Comparison of ENCODE assay signal across 1 cellular context in genomic region chr7:42911482-42912447, GRCh38.
TF ChIP-seq lines count a peak whose summit lies in the region.

Gene C7orf25 (minus strand): TSS chr7:42912070. CDS start chr7:42910900, 1,170 bp downstream.

TF ChIP-seq in K562, 482 proteins besides CTCF, POLR2A, EP300 and RAD21 (continued from another document and continues in another):
- peak; percentile 79 to 92 for TF ChIP-seq MNT (conservative IDR thresholded peaks at IDR 0.05)
- TF ChIP-seq L3MBTL2 (IDR thresholded peaks at IDR 0.05), result peak; percentile 90
- TF ChIP-seq POLR2AphosphoS5 (IDR thresholded peaks at IDR 0.05; ENCODE audit: control insufficient read depth, insufficient read depth, low read depth, low read length), result peak; percentile 59; the same call in 1 of the 2 replicates
- TF ChIP-seq ELF2 (CRISPR knock-in tag; IDR thresholded peaks at IDR 0.05), result peak; percentile 84
- no peak for TF ChIP-seq ZNF165 (CRISPR knock-in tag; IDR thresholded peaks at IDR 0.05; ENCODE audit: borderline replicate concordance)
- no peak for TF ChIP-seq FOXA3 (CRISPR knock-in tag; conservative IDR thresholded peaks at IDR 0.05 in 1 of 2, IDR thresholded peaks at IDR 0.05 in 1 of 2)
- TF ChIP-seq AFF4 (CRISPR knock-in tag; IDR thresholded peaks at IDR 0.05), result no peak
- no peak for TF ChIP-seq ZNF263 (CRISPR knock-in tag; IDR thresholded peaks at IDR 0.05; ENCODE audit: borderline replicate concordance)
- TF ChIP-seq FOXJ2 (tag; IDR thresholded peaks at IDR 0.05), result no peak
- no peak for TF ChIP-seq SMC3 (conservative IDR thresholded peaks at IDR 0.05; ENCODE audit: insufficient read depth, low read depth, low read length)
- TF ChIP-seq RBBP5 (IDR thresholded peaks at IDR 0.05; ENCODE audit: borderline replicate concordance, insufficient read depth, low read length, poor library complexity, severe bottlenecking), result peak; percentile 77
- TF ChIP-seq NCOA2 (IDR thresholded peaks at IDR 0.05; ENCODE audit: partially characterized antibody in 2 of 2), result no peak
- no peak for TF ChIP-seq SMARCC2 (IDR thresholded peaks at IDR 0.05; ENCODE audit: low read depth)
- TF ChIP-seq PREB (CRISPR knock-in tag; IDR thresholded peaks at IDR 0.05), result no peak
- TF ChIP-seq NR2F6 (CRISPR knock-in tag; IDR thresholded peaks at IDR 0.05), result no peak
- no peak for TF ChIP-seq RNF219 (CRISPR knock-in tag; IDR thresholded peaks at IDR 0.05)
- no peak for TF ChIP-seq KLF16 (IDR thresholded peaks at IDR 0.05)
- TF ChIP-seq PTRF (tag; IDR thresholded peaks at IDR 0.05), result no peak
- no peak for TF ChIP-seq CTCFL (IDR thresholded peaks at IDR 0.05; ENCODE audit: borderline replicate concordance, insufficient read depth, low read depth, low read length, poor library complexity, severe bottlenecking)
- no peak for TF ChIP-seq ZNF699 (CRISPR knock-in tag; IDR thresholded peaks at IDR 0.05; ENCODE audit: insufficient replicate concordance)
- no peak for TF ChIP-seq TCF15 (CRISPR knock-in tag; IDR thresholded peaks at IDR 0.05)
- TF ChIP-seq ZNF280A (IDR thresholded peaks at IDR 0.05; ENCODE audit: low read depth, partially characterized antibody), result no peak
- peak; percentile 65; the same call in 1 of the 2 replicates for TF ChIP-seq ZNF175 (CRISPR knock-in tag; IDR thresholded peaks at IDR 0.05; ENCODE audit: low read depth)
- no peak for TF ChIP-seq YBX1 (IDR thresholded peaks at IDR 0.05)
- no peak for TF ChIP-seq PKNOX1 (IDR thresholded peaks at IDR 0.05)
- TF ChIP-seq GMEB1 (CRISPR knock-in tag; IDR thresholded peaks at IDR 0.05), result peak; percentile 89
- no peak; the same call in 1 of the 2 replicates for TF ChIP-seq CREB3L1 (IDR thresholded peaks at IDR 0.05; ENCODE audit: borderline replicate concordance, low read depth)
- TF ChIP-seq XRCC3 (IDR thresholded peaks at IDR 0.05), result no peak
- TF ChIP-seq RBM25 (IDR thresholded peaks at IDR 0.05; ENCODE audit: low read depth, low read length, severe bottlenecking), result peak; percentile 89
- no peak for TF ChIP-seq ZNF551 (CRISPR knock-in tag; IDR thresholded peaks at IDR 0.05)
- peak; percentile 96 for TF ChIP-seq HCFC1 (IDR thresholded peaks at IDR 0.05; ENCODE audit: low read depth, low read length)
- peak; percentile 26 for TF ChIP-seq HNRNPK (IDR thresholded peaks at IDR 0.05; ENCODE audit: low read depth, low read length, poor library complexity, severe bottlenecking)
- TF ChIP-seq ARHGAP35 (IDR thresholded peaks at IDR 0.05; ENCODE audit: partially characterized antibody), result no peak
- TF ChIP-seq HMGN3 (IDR thresholded peaks at IDR 0.05; ENCODE audit: borderline replicate concordance, extremely low read depth, insufficient read length, low read depth, low read length), result peak; percentile 75
- no peak; the same call in 1 of the 2 replicates for TF ChIP-seq CBFA2T3 (IDR thresholded peaks at IDR 0.05)
- TF ChIP-seq ZNF140 (CRISPR knock-in tag; IDR thresholded peaks at IDR 0.05), result no peak
- TF ChIP-seq SP2 (IDR thresholded peaks at IDR 0.05; ENCODE audit: extremely low read depth, low read depth, low read length, poor library complexity, severe bottlenecking), result no peak
- no peak for TF ChIP-seq SMARCA5 (IDR thresholded peaks at IDR 0.05)
- TF ChIP-seq ZNF23 (CRISPR knock-in tag; IDR thresholded peaks at IDR 0.05), result no peak
- no peak for TF ChIP-seq NR4A1 (CRISPR knock-in tag; IDR thresholded peaks at IDR 0.05)
- no peak for TF ChIP-seq NR4A1 (tag; IDR thresholded peaks at IDR 0.05)
- no peak for TF ChIP-seq IFI16 (CRISPR knock-in tag; IDR thresholded peaks at IDR 0.05)
- no peak for TF ChIP-seq NCOR1 (IDR thresholded peaks at IDR 0.05)
- TF ChIP-seq NFE2L1 (tag; IDR thresholded peaks at IDR 0.05; ENCODE audit: borderline replicate concordance, low read depth), result no peak
- peak; percentile 99 for TF ChIP-seq USF2 (CRISPR knock-in tag; IDR thresholded peaks at IDR 0.05)
- peak; percentile 86 for TF ChIP-seq U2AF1 (optimal IDR thresholded peaks at IDR 0.05; ENCODE audit: low read depth, low read length)
- no peak for TF ChIP-seq SIRT6 (IDR thresholded peaks at IDR 0.05; ENCODE audit: low read depth, low read length)
- TF ChIP-seq TAF1 (IDR thresholded peaks at IDR 0.05; ENCODE audit: control insufficient read depth, extremely low read depth, insufficient read depth, low read length, severe bottlenecking), result no peak
- peak; percentile 61; the same call in 1 of the 2 replicates for TF ChIP-seq MYNN (IDR thresholded peaks at IDR 0.05)
- TF ChIP-seq MYNN (CRISPR knock-in tag; IDR thresholded peaks at IDR 0.05), result no peak
